8 cellular contexts compared by ENCODE assay signal in the genomic region with DNA sequence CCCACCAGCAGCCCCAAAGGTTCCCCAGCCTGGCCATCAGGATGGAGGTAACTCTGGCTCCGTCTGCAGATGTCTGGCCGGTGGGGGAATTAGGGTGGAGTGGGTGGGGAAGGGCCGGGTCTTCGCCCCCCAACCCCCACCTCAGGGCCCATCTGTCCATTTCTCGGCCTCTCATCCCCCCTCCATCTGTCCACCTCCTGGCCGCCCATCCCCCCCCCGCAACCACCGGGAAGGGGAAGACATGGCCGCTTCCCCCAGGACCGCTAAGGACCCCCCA. TPM values are rescaled to one million over a fixed set of nuclear protein-coding genes. Genes with fewer than 3 reads are reported as not detected.
DNase-seq lines count a peak whose midpoint lies in the region; ATAC-seq and TF ChIP-seq lines count a peak whose summit lies in the region.
"Had no signal": no experiment of that assay in that cellular context is flagged by ENCODE, and none has a peak within 500 bp of the region (broad histone marks: within the 10 kb centered on the region; RNA-seq: fewer than 3 reads in every experiment).

No MANE protein-coding gene starts in this region.

- intact Hi-C loops in dorsolateral prefrontal cortex (cut with DNase I), result loop anchor here in 1 of 2 donors (10.0 kb wide), 1 partner anchor 265 kb away; no protein-coding TSS in a partner anchor

- peak; percentile 59 for DNase-seq in D341Med (ENCODE audit: low spot score)
- peak; percentile 88 for DNase-seq in NCI-H82 treated with DMSO at 0.1 percent for 48 hours (lab: John Stamatoyannopoulos, UW; ENCODE audit: unreplicated experiment)
- peak in 1 of 10 donors; percentile 28 for DNase-seq in dorsolateral prefrontal cortex
- no peak for DNase-seq in trophoblast cell
- no peak for DNase-seq in UCSD-AML1 (lab: John Stamatoyannopoulos, UW; ENCODE audit: unreplicated experiment)

- H3K27ac ChIP-seq in dorsolateral prefrontal cortex (peak overlapping the region in 23 of 59 donors; percentile 5 to 86 (median 55)), trophoblast cell (ENCODE audit: low read depth, low read length) (no peak overlapping the region)

- H4K91ac ChIP-seq in trophoblast cell (ENCODE audit: low read depth, low read length), result no peak overlapping the region

- no peak overlapping the region for H3K14ac ChIP-seq in trophoblast cell (ENCODE audit: low read length)

- no CpG with 5 or more reads among the region's 10 CpGs for WGBS in trophoblast cell (ENCODE audit: extremely low coverage, insufficient coverage, insufficient read length)

- H4K12ac ChIP-seq in trophoblast cell (ENCODE audit: low read depth, low read length), result no peak overlapping the region

- H3K4me3 ChIP-seq in dorsolateral prefrontal cortex, result peak overlapping the region in 58 of 59 donors; percentile 19 to 85 (median 71)
- H3K4me3 ChIP-seq in trophoblast cell (ENCODE audit: low read depth, low read length), result no peak overlapping the region

- no peaks in the 10 kb centered on the region for H3K36me3 ChIP-seq in trophoblast cell (ENCODE audit: control insufficient read depth in 1 of 2, insufficient read depth in 2 of 2, low read length in 2 of 2)

- H3K4me1 ChIP-seq in trophoblast cell (ENCODE audit: control insufficient read depth in 1 of 2, insufficient read depth in 2 of 2, low read length in 2 of 2), result peaks cover 6% of the 10 kb centered on the region in 2 experiments

- H3K4me2 ChIP-seq in trophoblast cell (ENCODE audit: low read length), result peak overlapping the region; percentile 100

- no peak overlapping the region for H2AFZ ChIP-seq in trophoblast cell (ENCODE audit: insufficient read depth, low read length, poor library complexity)

- no peak overlapping the region for H4K8ac ChIP-seq in trophoblast cell (ENCODE audit: low read depth, low read length)

- H3K18ac ChIP-seq in trophoblast cell (ENCODE audit: low read length), result no peak overlapping the region

- ATAC-seq in GM19452 (IDR thresholded peaks at IDR 0.05; ENCODE audit: unreplicated experiment) (no peak), HG03039 (IDR thresholded peaks at IDR 0.05; ENCODE audit: unreplicated experiment) (no peak)

- H3K9ac ChIP-seq in trophoblast cell (ENCODE audit: low read length), result no peak overlapping the region

- no peaks in the 10 kb centered on the region for H3K27me3 ChIP-seq in dorsolateral prefrontal cortex
- H3K27me3 ChIP-seq in trophoblast cell (ENCODE audit: insufficient read depth, low read length), result peaks cover 23% of the 10 kb centered on the region

- no peaks in the 10 kb centered on the region for H3K79me1 ChIP-seq in trophoblast cell (ENCODE audit: low read length)

- H3K9me3 ChIP-seq in trophoblast cell (ENCODE audit: insufficient read depth, low read depth, low read length), result peaks cover 6% of the 10 kb centered on the region

- H2BK12ac ChIP-seq in trophoblast cell (ENCODE audit: low read length), result no peak overlapping the region

- H3K23ac ChIP-seq in trophoblast cell (ENCODE audit: low read length), result no peak overlapping the region

- no peak overlapping the region for H2AK5ac ChIP-seq in trophoblast cell (ENCODE audit: low read length)

- H3K4ac ChIP-seq in trophoblast cell (ENCODE audit: low read depth, low read length), result no peak overlapping the region

- H2BK120ac ChIP-seq in trophoblast cell (ENCODE audit: insufficient read depth, low read length, poor library complexity), result no peak overlapping the region

- H2BK5ac ChIP-seq in trophoblast cell (ENCODE audit: low read depth, low read length, poor library complexity), result no peak overlapping the region

- H3K79me2 ChIP-seq in trophoblast cell (ENCODE audit: control insufficient read depth, insufficient read depth, low read length, poor library complexity), result no peaks in the 10 kb centered on the region

- TF ChIP-seq CTCF in dorsolateral prefrontal cortex (IDR thresholded peaks at IDR 0.05 in 54 of 56, conservative IDR thresholded peaks at IDR 0.05 in 2 of 56; ENCODE audit: low read depth in 1 of 56, partially characterized antibody in 56 of 56), result no peak

RNA-seq across cellular contexts. Expression of gene LRFN1, which starts 0.8 kb away (rescaled TPM):
- total RNA-seq in dorsolateral prefrontal cortex, result 10 to 100 TPM in 115 of 120 experiments, 1 to 10 TPM in 5; 6.4 to 25.4 (median 16.9) TPM
- 2.1 and 2.7 TPM in 2 replicates for polyA plus RNA-seq in trophoblast cell (2013)

RNA-seq across cellular contexts. Expression of gene GMFG, which starts 16.0 kb away (rescaled TPM):
- 10 to 100 TPM in 94 of 120 experiments, 1 to 10 TPM in 26; 4.4 to 36.5 (median 12.4) TPM for total RNA-seq in dorsolateral prefrontal cortex
- 0.55 and 0.79 TPM in 2 replicates for polyA plus RNA-seq in trophoblast cell (2013)

RNA-seq across cellular contexts. Expression of gene SAMD4B, which starts 22.4 kb away (rescaled TPM):
- 100 to 1,000 TPM; 107 to 294 (median 153) TPM for total RNA-seq in dorsolateral prefrontal cortex
- polyA plus RNA-seq in trophoblast cell (2013), result 161 and 162 TPM in 2 replicates

RNA-seq across cellular contexts. Expression of gene IFNL1, which starts 23.6 kb away (rescaled TPM):
- not detected for total RNA-seq in dorsolateral prefrontal cortex
- polyA plus RNA-seq in trophoblast cell (2013), result 0.12 and 0.18 TPM in 2 replicates
- total RNA-seq: liver had no signal
- polyA plus RNA-seq: liver had no signal

RNA-seq across cellular contexts. Expression of gene IFNL2, which starts 51.6 kb away (rescaled TPM):
- not detected for total RNA-seq in dorsolateral prefrontal cortex
- 0.07 TPM in 1 of 2 replicates, not detected in the other for polyA plus RNA-seq in trophoblast cell (2013)
- total RNA-seq: liver had no signal
- polyA plus RNA-seq: liver had no signal

Comparison
In these comparisons a context has a peak if more than half of its experiments do, and no peak if none do; other contexts are left out.
1. DNase-seq: peak in D341Med (single experiment) and NCI-H82 treated with DMSO at 0.1 percent for 48 hours (single experiment); none in trophoblast cell (0 of 2) and UCSD-AML1 (single experiment).